Comparison of ENCODE assay signal across 24 cellular contexts in genomic region chr1:176382163-176382562, GRCh38.
"Had no signal": no experiment of that assay in that cellular context is flagged by ENCODE, and none has a peak within 500 bp of the region (broad histone marks: within the 10 kb centered on the region; RNA-seq: fewer than 3 reads in every experiment).

No MANE protein-coding gene starts in this region.

- H3K27ac ChIP-seq: neutrophil, pancreas, prostate gland, skin epidermis, stomach, thoracic aorta, thyroid gland, tibial nerve, upper lobe of left lung, vagina had no signal

- H3K4me1 ChIP-seq: pancreas, prostate gland, stomach, thyroid gland, tibial nerve, upper lobe of left lung, vagina had no signal

- DNase-seq: naive thymus-derived CD8-positive, alpha-beta T cell; nephron progenitor cell; nucleus accumbens; pancreas; right cardiac atrium; stimulated activated CD4-positive, alpha-beta T cell treated with anti-CD3 and anti-CD28 coated beads, Interleukin-15, amount 100 ng/mL, for 24 hours; stimulated activated CD4-positive, alpha-beta T cell treated with anti-CD3 and anti-CD28 coated beads, Interleukin-2, amount 100 ng/mL, for 24 hours; stimulated activated CD4-positive, alpha-beta T cell treated with anti-CD3 and anti-CD28 coated beads, Interleukin-2, amount 100 ng/mL, for 48 hours; stimulated activated CD4-positive, alpha-beta T cell treated with anti-CD3 and anti-CD28 coated beads, Interleukin-4, amount 100 ng/mL, for 24 hours; stimulated activated naive B cell treated with anti-CD40 and anti-IgM and Interleukin-4, amounts not matched to agents 10 μg/mL and 1 μg/mL and 100 μg/mL, for 72 hours; stimulated activated naive CD4-positive, alpha-beta T cell treated with Interleukin-2 at 50 U/mL for 16 hours; stomach; thyroid gland; trophoblast cell; upper lobe of left lung had no signal

- H3K9me3 ChIP-seq: neutrophil, pancreas, prostate gland, thoracic aorta, thyroid gland, tibial nerve, upper lobe of left lung, vagina had no signal

- ATAC-seq: naive thymus-derived CD8-positive, alpha-beta T cell; natural killer cell treated with Interleukin-12 subunit alpha and Interleukin-12 subunit beta and Interleukin-15 and Interleukin-18, amount 100 ng/mL, for 72 hours; pancreas; right cardiac atrium; sciatic nerve; stimulated activated effector memory CD8-positive, alpha-beta T cell treated with anti-CD3 and anti-CD28 coated beads, Interleukin-12 subunit alpha, Interleukin-12 subunit beta, amount 100 ng/mL, for 72 hours; stimulated activated naive B cell treated with anti-CD40 and anti-IgM and Interleukin-4, amounts not matched to agents 10 μg/mL and 1 μg/mL and 100 μg/mL, for 72 hours had no signal

- H3K4me3 ChIP-seq: pancreas, prostate gland, skin epidermis, stomach, thoracic aorta, thyroid gland, tibial nerve, upper lobe of left lung, vagina had no signal

- H3K36me3 ChIP-seq: neutrophil, pancreas, prostate gland, stomach, thoracic aorta, thyroid gland, tibial nerve, upper lobe of left lung, vagina had no signal

- H3K27me3 ChIP-seq: neutrophil, pancreas, stomach, thyroid gland, tibial nerve, upper lobe of left lung, vagina had no signal
